Comparison of ENCODE assay signal across 25 cellular contexts in genomic region chr7:142802301-142802700, GRCh38. TPM values are rescaled to one million over a fixed set of nuclear protein-coding genes. Genes with fewer than 3 reads are reported as not detected.
DNase-seq lines count a peak whose midpoint lies in the region; ATAC-seq and TF ChIP-seq lines count a peak whose summit lies in the region.
"Had no signal": no experiment of that assay in that cellular context is flagged by ENCODE, and none has a peak within 500 bp of the region (broad histone marks: within the 10 kb centered on the region; RNA-seq: fewer than 3 reads in every experiment).

No MANE protein-coding gene starts in this region.

- no peaks in the 10 kb centered on the region for H3K79me2 ChIP-seq in smooth muscle cell (ENCODE audit: low read depth)

- H3K4me1 ChIP-seq in smooth muscle cell (ENCODE audit: low read depth): no peaks in the 10 kb centered on the region

- H3K4me2 ChIP-seq in smooth muscle cell: no peak overlapping the region
- H3K4me2 ChIP-seq: KMS-11, SK-N-SH had no signal

- no peak overlapping the region for H3K4me3 ChIP-seq in smooth muscle cell
- H3K4me3 ChIP-seq: heart right ventricle, left lung, psoas muscle, upper lobe of right lung had no signal

- no peak overlapping the region for H3K27ac ChIP-seq in smooth muscle cell (ENCODE audit: low read depth)
- H3K27ac ChIP-seq: epithelial cell of prostate, KMS-11, left lung, psoas muscle, RWPE1, upper lobe of right lung had no signal

- H3K4me1 Mint-ChIP-seq in activated naive CD4-positive, alpha-beta T cell treated with anti-CD3 and anti-CD28 coated beads, Interleukin-2, amount 10 ng/mL, durations not matched to agents 7 days and 5 days: peaks cover 87% of the 10 kb centered on the region
- peaks cover 88 to 91% (median 89%) of the 10 kb centered on the region in 3 donors for H3K4me1 Mint-ChIP-seq in T-cell
- H3K4me1 Mint-ChIP-seq in central memory CD8-positive, alpha-beta T cell: peaks cover 93% of the 10 kb centered on the region
- H3K4me1 Mint-ChIP-seq in stimulated activated naive B cell treated with anti-CD40 and anti-IgM and Interleukin-4, amounts not matched to agents 10 μg/mL and 1 μg/mL and 100 μg/mL, for 72 hours: peaks cover 69 to 88% of the 10 kb centered on the region in 2 donors

- no peak for DNase-seq in activated naive CD4-positive, alpha-beta T cell treated with anti-CD3 and anti-CD28 coated beads, Interleukin-2, amount 10 ng/mL, durations not matched to agents 7 days and 5 days
- no peak for DNase-seq in activated naive CD4-positive, alpha-beta T cell treated with anti-CD3 and anti-CD28 coated beads, Interleukin-2, amount 50 U/mL, for 16 hours
- no peak for DNase-seq in T-cell
- DNase-seq in central memory CD8-positive, alpha-beta T cell (ENCODE audit: low spot score in 2 of 2): no peak
- DNase-seq in stimulated activated naive B cell treated with anti-CD40 and anti-IgM and Interleukin-4, amounts not matched to agents 10 μg/mL and 1 μg/mL and 100 μg/mL, for 72 hours: no peak
- DNase-seq in NCI-H345 treated with DMSO at 0.1 percent for 48 hours (lab: John Stamatoyannopoulos, UW; ENCODE audit: unreplicated experiment): no peak
- no peak for DNase-seq in smooth muscle cell (lab: John Stamatoyannopoulos, UW; ENCODE audit: unreplicated experiment)
- no peak for DNase-seq in NCI-H748 (lab: John Stamatoyannopoulos, UW; ENCODE audit: unreplicated experiment)
- DNase-seq: anterior cingulate cortex; DMS79 treated with DMSO at 0.1 percent for 48 hours; heart right ventricle; left lung; midbrain; NCI-H1930; NCI-H524 treated with DMSO at 0.1 percent for 48 hours; psoas muscle; SK-N-SH; stimulated activated CD4-positive, alpha-beta T cell treated with anti-CD3 and anti-CD28 coated beads, Interleukin-2, amount 100 ng/mL, for 24 hours; upper lobe of right lung had no signal

- H4K20me1 ChIP-seq in smooth muscle cell (ENCODE audit: low read depth): no peaks in the 10 kb centered on the region

- H3K9me3 Mint-ChIP-seq in activated naive CD4-positive, alpha-beta T cell treated with anti-CD3 and anti-CD28 coated beads, Interleukin-2, amount 10 ng/mL, durations not matched to agents 7 days and 5 days: no peaks in the 10 kb centered on the region
- H3K9me3 Mint-ChIP-seq in T-cell: no peaks in the 10 kb centered on the region
- H3K9me3 Mint-ChIP-seq in central memory CD8-positive, alpha-beta T cell: no peaks in the 10 kb centered on the region
- H3K9me3 Mint-ChIP-seq in stimulated activated naive B cell treated with anti-CD40 and anti-IgM and Interleukin-4, amounts not matched to agents 10 μg/mL and 1 μg/mL and 100 μg/mL, for 72 hours: peaks cover 5 to 6% of the 10 kb centered on the region in 2 donors

- 89% methylated on average over 3 of the region's 3 CpGs for WGBS in smooth muscle cell (ENCODE audit: low lambda C conversion rate)

- H3F3A ChIP-seq in smooth muscle cell (ENCODE audit: low read depth): no peaks in the 10 kb centered on the region

- H3K4me3 Mint-ChIP-seq in activated naive CD4-positive, alpha-beta T cell treated with anti-CD3 and anti-CD28 coated beads, Interleukin-2, amount 10 ng/mL, durations not matched to agents 7 days and 5 days: peak overlapping the region; percentile 92
- H3K4me3 Mint-ChIP-seq in T-cell: peak overlapping the region; percentile 93 to 100 (median 99)
- H3K4me3 Mint-ChIP-seq in central memory CD8-positive, alpha-beta T cell: peak overlapping the region; percentile 95
- H3K4me3 Mint-ChIP-seq in stimulated activated naive B cell treated with anti-CD40 and anti-IgM and Interleukin-4, amounts not matched to agents 10 μg/mL and 1 μg/mL and 100 μg/mL, for 72 hours: no peak overlapping the region

- POLR2A ChIA-PET in T-cell (lab: Charles Lee): interaction anchor here in 1 of 2 donors (0.7 to 8.4 kb wide), 2 partner anchors 16 to 501 kb away, joined by 3 to 337 read pairs; no protein-coding TSS in a partner anchor

- no peak for ATAC-seq in T-cell (replicated peaks in 1 of 4)
- no peak for ATAC-seq in central memory CD8-positive, alpha-beta T cell (replicated peaks; ENCODE audit: extremely low read depth, poor library complexity, severe bottlenecking)
- ATAC-seq in stimulated activated naive B cell treated with anti-CD40 and anti-IgM and Interleukin-4, amounts not matched to agents 10 μg/mL and 1 μg/mL and 100 μg/mL, for 72 hours (replicated peaks): no peak
- ATAC-seq: heart right ventricle, left lung, psoas muscle, upper lobe of right lung had no signal

- H3K9me3 ChIP-seq in smooth muscle cell (replicated peaks; ENCODE audit: low read depth): no peaks in the 10 kb centered on the region
- H3K9me3 ChIP-seq: heart right ventricle, left lung, psoas muscle, upper lobe of right lung had no signal

- no peaks in the 10 kb centered on the region for H3K36me3 ChIP-seq in smooth muscle cell (ENCODE audit: low read depth)
- H3K36me3 ChIP-seq: left lung, upper lobe of right lung had no signal

- no peak for TF ChIP-seq CTCF in smooth muscle cell (IDR thresholded peaks at IDR 0.05; ENCODE audit: borderline replicate concordance, insufficient read depth, poor library complexity, severe bottlenecking)

- no peak overlapping the region for H3K9ac ChIP-seq in smooth muscle cell (ENCODE audit: low read depth)
- H3K9ac ChIP-seq: KMS-11, SK-N-SH had no signal

- peaks cover 87% of the 10 kb centered on the region for H3K36me3 Mint-ChIP-seq in activated naive CD4-positive, alpha-beta T cell treated with anti-CD3 and anti-CD28 coated beads, Interleukin-2, amount 10 ng/mL, durations not matched to agents 7 days and 5 days
- peaks cover 73% of the 10 kb centered on the region for H3K36me3 Mint-ChIP-seq in T-cell
- peaks cover 69% of the 10 kb centered on the region for H3K36me3 Mint-ChIP-seq in central memory CD8-positive, alpha-beta T cell (ENCODE audit: insufficient read depth)
- H3K36me3 Mint-ChIP-seq in stimulated activated naive B cell treated with anti-CD40 and anti-IgM and Interleukin-4, amounts not matched to agents 10 μg/mL and 1 μg/mL and 100 μg/mL, for 72 hours: peaks cover 39 to 57% of the 10 kb centered on the region in 2 donors

- H2AFZ ChIP-seq in smooth muscle cell (ENCODE audit: low read depth): no peak overlapping the region

- H3K27me3 ChIP-seq in smooth muscle cell (ENCODE audit: low read depth): peaks cover 32% of the 10 kb centered on the region

- CTCF ChIA-PET in activated naive CD4-positive, alpha-beta T cell treated with anti-CD3 and anti-CD28 coated beads, Interleukin-2, amount 10 ng/mL, durations not matched to agents 7 days and 5 days (lab: Charles Lee): interaction anchor here (21.8 kb wide), 1 partner anchor 8 kb away, joined by 346 read pairs; no protein-coding TSS in a partner anchor
- CTCF ChIA-PET in T-cell (lab: Charles Lee): interaction anchor here in 1 of 2 donors (0.6 to 1.5 kb wide), 2 partner anchors 19 to 294 kb away, joined by 3 to 8 read pairs; no protein-coding TSS in a partner anchor

- peak overlapping the region; percentile 100 for H3K27ac Mint-ChIP-seq in activated naive CD4-positive, alpha-beta T cell treated with anti-CD3 and anti-CD28 coated beads, Interleukin-2, amount 10 ng/mL, durations not matched to agents 7 days and 5 days
- peak overlapping the region; percentile 100 for H3K27ac Mint-ChIP-seq in T-cell
- peak overlapping the region; percentile 99 for H3K27ac Mint-ChIP-seq in central memory CD8-positive, alpha-beta T cell (ENCODE audit: low read depth)
- peak overlapping the region; percentile 74 for H3K27ac Mint-ChIP-seq in stimulated activated naive B cell treated with anti-CD40 and anti-IgM and Interleukin-4, amounts not matched to agents 10 μg/mL and 1 μg/mL and 100 μg/mL, for 72 hours

- peaks cover 8% of the 10 kb centered on the region for H3K27me3 Mint-ChIP-seq in activated naive CD4-positive, alpha-beta T cell treated with anti-CD3 and anti-CD28 coated beads, Interleukin-2, amount 10 ng/mL, durations not matched to agents 7 days and 5 days
- H3K27me3 Mint-ChIP-seq in T-cell: peaks cover 0 to 3% of the 10 kb centered on the region in 2 donors
- H3K27me3 Mint-ChIP-seq in central memory CD8-positive, alpha-beta T cell: no peaks in the 10 kb centered on the region
- H3K27me3 Mint-ChIP-seq in stimulated activated naive B cell treated with anti-CD40 and anti-IgM and Interleukin-4, amounts not matched to agents 10 μg/mL and 1 μg/mL and 100 μg/mL, for 72 hours: no peaks in the 10 kb centered on the region

RNA-seq across cellular contexts. Expression of gene PRSS2, which starts 31.5 kb away (rescaled TPM):
- 10 to 100 TPM in 3 of 5 donors, not detected in 2; 47.1 to 64.6 (median 57.7) TPM for total RNA-seq in T-cell
- not detected in 2 replicates for total RNA-seq in smooth muscle cell
- polyA plus RNA-seq in smooth muscle cell: not detected in 2 replicates
- total RNA-seq: cardiac septum, dermis microvascular lymphatic vessel endothelial cell, fibroblast of villous mesenchyme, upper lobe of right lung had no signal
- polyA plus RNA-seq: SK-N-SH had no signal

RNA-seq across cellular contexts. Expression of gene EPHB6, which starts 52.6 kb away (rescaled TPM):
- total RNA-seq in T-cell (10 to 100 TPM; 37.2 to 76.2 (median 62.3) TPM), smooth muscle cell (4.8 and 15.9 TPM in 2 replicates)
- polyA plus RNA-seq in smooth muscle cell: 12.6 and 21.1 TPM in 2 replicates

RNA-seq across cellular contexts. Expression of gene PRSS1, which starts 53.0 kb away (rescaled TPM):
- 10 to 100 TPM in 3 of 5 donors, not detected in 2; 16.0 to 23.7 (median 20.8) TPM for total RNA-seq in T-cell
- not detected in 2 replicates for total RNA-seq in smooth muscle cell
- not detected in 2 replicates for polyA plus RNA-seq in smooth muscle cell
- total RNA-seq: cardiac septum, dermis microvascular lymphatic vessel endothelial cell, fibroblast of villous mesenchyme, upper lobe of right lung had no signal
- polyA plus RNA-seq: SK-N-SH had no signal

Comparison
In these comparisons a context has a peak if more than half of its experiments do, and no peak if none do; other contexts are left out.
1. H3K4me3 Mint-ChIP-seq: peak in activated naive CD4-positive, alpha-beta T cell treated with anti-CD3 and anti-CD28 coated beads, Interleukin-2, amount 10 ng/mL, durations not matched to agents 7 days and 5 days (single experiment), T-cell (3 of 3) and central memory CD8-positive, alpha-beta T cell (single experiment); none in stimulated activated naive B cell treated with anti-CD40 and anti-IgM and Interleukin-4, amounts not matched to agents 10 μg/mL and 1 μg/mL and 100 μg/mL, for 72 hours (0 of 2).
2. Peak in every context shown above with its lines, with median percentiles within 50 percentile points of each other: H3K27ac Mint-ChIP-seq.